Comparison of ENCODE assay signal across 1 cellular context in the genomic region with DNA sequence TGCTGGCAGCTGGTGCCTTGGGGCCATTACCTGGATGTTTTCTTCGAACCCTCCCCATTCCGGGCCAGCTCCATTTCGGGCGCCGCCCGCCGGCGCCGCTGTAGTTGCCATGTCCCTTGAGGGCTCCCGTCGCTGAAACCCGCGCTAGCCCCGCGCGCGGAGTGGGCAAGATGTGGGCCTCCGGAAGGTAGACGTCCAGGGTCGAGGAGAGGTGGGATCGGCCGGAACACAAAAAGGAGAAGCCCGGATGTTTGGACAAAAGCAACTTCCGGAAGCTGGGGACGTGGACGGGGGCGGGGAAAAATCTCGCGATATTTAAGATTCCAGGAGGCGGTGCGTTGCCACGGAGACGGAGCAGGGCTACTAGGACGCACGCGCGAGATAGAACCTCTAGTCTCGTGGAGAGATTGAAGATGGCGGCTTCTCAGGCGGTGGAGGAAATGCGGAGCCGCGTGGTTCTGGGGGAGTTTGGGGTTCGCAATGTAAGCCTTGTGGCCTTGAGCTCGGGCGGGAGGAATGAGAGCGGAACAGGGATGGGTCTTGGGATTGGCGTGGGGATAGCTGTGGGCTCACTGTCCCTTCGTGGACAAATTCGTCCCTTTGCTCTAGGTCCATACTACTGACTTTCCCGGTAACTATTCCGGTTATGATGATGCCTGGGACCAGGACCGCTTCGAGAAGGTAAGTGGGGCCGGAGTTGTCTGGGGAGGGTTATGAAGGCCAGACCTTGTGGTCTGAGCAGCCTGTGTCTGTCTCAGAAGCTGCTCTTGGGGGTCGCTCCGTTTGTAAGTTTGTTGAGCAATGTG.
A peak's percentile ranks its signal among the peaks of the same experiment; 100 is the strongest.
TF ChIP-seq lines count a peak whose summit lies in the region.

A gene with protein sequence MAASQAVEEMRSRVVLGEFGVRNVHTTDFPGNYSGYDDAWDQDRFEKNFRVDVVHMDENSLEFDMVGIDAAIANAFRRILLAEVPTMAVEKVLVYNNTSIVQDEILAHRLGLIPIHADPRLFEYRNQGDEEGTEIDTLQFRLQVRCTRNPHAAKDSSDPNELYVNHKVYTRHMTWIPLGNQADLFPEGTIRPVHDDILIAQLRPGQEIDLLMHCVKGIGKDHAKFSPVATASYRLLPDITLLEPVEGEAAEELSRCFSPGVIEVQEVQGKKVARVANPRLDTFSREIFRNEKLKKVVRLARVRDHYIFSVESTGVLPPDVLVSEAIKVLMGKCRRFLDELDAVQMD (plus strand): TSS at position 393 of the 806 bp plus-strand sequence. CDS start 21 bp downstream, at position 414.
A gene (minus strand): TSS at position 230 of the 806 bp plus-strand sequence. CDS start 119 bp downstream, at position 111.

TF ChIP-seq in HepG2, 621 proteins besides CTCF, POLR2A, EP300 and RAD21 (continued from another document and continues in another):
- TF ChIP-seq, protein P1, sequence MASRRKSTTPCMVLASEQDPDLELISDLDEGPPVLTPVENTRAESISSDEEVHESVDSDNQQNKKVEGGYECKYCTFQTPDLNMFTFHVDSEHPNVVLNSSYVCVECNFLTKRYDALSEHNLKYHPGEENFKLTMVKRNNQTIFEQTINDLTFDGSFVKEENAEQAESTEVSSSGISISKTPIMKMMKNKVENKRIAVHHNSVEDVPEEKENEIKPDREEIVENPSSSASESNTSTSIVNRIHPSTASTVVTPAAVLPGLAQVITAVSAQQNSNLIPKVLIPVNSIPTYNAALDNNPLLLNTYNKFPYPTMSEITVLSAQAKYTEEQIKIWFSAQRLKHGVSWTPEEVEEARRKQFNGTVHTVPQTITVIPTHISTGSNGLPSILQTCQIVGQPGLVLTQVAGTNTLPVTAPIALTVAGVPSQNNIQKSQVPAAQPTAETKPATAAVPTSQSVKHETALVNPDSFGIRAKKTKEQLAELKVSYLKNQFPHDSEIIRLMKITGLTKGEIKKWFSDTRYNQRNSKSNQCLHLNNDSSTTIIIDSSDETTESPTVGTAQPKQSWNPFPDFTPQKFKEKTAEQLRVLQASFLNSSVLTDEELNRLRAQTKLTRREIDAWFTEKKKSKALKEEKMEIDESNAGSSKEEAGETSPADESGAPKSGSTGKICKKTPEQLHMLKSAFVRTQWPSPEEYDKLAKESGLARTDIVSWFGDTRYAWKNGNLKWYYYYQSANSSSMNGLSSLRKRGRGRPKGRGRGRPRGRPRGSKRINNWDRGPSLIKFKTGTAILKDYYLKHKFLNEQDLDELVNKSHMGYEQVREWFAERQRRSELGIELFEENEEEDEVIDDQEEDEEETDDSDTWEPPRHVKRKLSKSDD (CRISPR knock-in tag; IDR thresholded peaks at IDR 0.05; ENCODE audit: low read depth): 0 out of 2 replicates have a peak, but pooled peaks have one; percentile 58
- TF ChIP-seq ZNF605 (CRISPR knock-in tag; IDR thresholded peaks at IDR 0.05): peak; percentile 97
- TF ChIP-seq, protein P2, sequence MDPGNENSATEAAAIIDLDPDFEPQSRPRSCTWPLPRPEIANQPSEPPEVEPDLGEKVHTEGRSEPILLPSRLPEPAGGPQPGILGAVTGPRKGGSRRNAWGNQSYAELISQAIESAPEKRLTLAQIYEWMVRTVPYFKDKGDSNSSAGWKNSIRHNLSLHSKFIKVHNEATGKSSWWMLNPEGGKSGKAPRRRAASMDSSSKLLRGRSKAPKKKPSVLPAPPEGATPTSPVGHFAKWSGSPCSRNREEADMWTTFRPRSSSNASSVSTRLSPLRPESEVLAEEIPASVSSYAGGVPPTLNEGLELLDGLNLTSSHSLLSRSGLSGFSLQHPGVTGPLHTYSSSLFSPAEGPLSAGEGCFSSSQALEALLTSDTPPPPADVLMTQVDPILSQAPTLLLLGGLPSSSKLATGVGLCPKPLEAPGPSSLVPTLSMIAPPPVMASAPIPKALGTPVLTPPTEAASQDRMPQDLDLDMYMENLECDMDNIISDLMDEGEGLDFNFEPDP (CRISPR knock-in tag; conservative IDR thresholded peaks at IDR 0.05): no peak
- TF ChIP-seq GABPA (IDR thresholded peaks at IDR 0.05; ENCODE audit: low read depth, low read length): no peak
- TF ChIP-seq GABPA (CRISPR knock-in tag; IDR thresholded peaks at IDR 0.05; ENCODE audit: low read depth): peak; percentile 99
- 0 out of 2 replicates have a peak, but pooled peaks have one; percentile 73 for TF ChIP-seq ZSCAN22 (CRISPR knock-in tag; IDR thresholded peaks at IDR 0.05)
- peak; percentile 96 for TF ChIP-seq RBM22 (optimal IDR thresholded peaks at IDR 0.05; ENCODE audit: low read length)
- TF ChIP-seq, protein P3, sequence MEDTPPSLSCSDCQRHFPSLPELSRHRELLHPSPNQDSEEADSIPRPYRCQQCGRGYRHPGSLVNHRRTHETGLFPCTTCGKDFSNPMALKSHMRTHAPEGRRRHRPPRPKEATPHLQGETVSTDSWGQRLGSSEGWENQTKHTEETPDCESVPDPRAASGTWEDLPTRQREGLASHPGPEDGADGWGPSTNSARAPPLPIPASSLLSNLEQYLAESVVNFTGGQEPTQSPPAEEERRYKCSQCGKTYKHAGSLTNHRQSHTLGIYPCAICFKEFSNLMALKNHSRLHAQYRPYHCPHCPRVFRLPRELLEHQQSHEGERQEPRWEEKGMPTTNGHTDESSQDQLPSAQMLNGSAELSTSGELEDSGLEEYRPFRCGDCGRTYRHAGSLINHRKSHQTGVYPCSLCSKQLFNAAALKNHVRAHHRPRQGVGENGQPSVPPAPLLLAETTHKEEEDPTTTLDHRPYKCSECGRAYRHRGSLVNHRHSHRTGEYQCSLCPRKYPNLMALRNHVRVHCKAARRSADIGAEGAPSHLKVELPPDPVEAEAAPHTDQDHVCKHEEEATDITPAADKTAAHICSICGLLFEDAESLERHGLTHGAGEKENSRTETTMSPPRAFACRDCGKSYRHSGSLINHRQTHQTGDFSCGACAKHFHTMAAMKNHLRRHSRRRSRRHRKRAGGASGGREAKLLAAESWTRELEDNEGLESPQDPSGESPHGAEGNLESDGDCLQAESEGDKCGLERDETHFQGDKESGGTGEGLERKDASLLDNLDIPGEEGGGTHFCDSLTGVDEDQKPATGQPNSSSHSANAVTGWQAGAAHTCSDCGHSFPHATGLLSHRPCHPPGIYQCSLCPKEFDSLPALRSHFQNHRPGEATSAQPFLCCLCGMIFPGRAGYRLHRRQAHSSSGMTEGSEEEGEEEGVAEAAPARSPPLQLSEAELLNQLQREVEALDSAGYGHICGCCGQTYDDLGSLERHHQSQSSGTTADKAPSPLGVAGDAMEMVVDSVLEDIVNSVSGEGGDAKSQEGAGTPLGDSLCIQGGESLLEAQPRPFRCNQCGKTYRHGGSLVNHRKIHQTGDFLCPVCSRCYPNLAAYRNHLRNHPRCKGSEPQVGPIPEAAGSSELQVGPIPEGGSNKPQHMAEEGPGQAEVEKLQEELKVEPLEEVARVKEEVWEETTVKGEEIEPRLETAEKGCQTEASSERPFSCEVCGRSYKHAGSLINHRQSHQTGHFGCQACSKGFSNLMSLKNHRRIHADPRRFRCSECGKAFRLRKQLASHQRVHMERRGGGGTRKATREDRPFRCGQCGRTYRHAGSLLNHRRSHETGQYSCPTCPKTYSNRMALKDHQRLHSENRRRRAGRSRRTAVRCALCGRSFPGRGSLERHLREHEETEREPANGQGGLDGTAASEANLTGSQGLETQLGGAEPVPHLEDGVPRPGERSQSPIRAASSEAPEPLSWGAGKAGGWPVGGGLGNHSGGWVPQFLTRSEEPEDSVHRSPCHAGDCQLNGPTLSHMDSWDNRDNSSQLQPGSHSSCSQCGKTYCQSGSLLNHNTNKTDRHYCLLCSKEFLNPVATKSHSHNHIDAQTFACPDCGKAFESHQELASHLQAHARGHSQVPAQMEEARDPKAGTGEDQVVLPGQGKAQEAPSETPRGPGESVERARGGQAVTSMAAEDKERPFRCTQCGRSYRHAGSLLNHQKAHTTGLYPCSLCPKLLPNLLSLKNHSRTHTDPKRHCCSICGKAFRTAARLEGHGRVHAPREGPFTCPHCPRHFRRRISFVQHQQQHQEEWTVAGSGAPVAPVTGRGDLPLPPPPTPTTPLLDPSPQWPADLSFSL (CRISPR knock-in tag; IDR thresholded peaks at IDR 0.05): no peak
- TF ChIP-seq FOXK1 (CRISPR knock-in tag; IDR thresholded peaks at IDR 0.05; ENCODE audit: borderline replicate concordance, low read depth): peak; percentile 81; the same call in 1 of the 2 replicates
- peak; percentile 64; the same call in 1 of the 2 replicates for TF ChIP-seq ZNF569 (CRISPR knock-in tag; IDR thresholded peaks at IDR 0.05; ENCODE audit: borderline replicate concordance)
- peak; percentile 98 for TF ChIP-seq KAT8 (CRISPR knock-in tag; IDR thresholded peaks at IDR 0.05)
- TF ChIP-seq ZNF558 (CRISPR knock-in tag; IDR thresholded peaks at IDR 0.05; ENCODE audit: borderline replicate concordance): no peak
- TF ChIP-seq, protein P4, sequence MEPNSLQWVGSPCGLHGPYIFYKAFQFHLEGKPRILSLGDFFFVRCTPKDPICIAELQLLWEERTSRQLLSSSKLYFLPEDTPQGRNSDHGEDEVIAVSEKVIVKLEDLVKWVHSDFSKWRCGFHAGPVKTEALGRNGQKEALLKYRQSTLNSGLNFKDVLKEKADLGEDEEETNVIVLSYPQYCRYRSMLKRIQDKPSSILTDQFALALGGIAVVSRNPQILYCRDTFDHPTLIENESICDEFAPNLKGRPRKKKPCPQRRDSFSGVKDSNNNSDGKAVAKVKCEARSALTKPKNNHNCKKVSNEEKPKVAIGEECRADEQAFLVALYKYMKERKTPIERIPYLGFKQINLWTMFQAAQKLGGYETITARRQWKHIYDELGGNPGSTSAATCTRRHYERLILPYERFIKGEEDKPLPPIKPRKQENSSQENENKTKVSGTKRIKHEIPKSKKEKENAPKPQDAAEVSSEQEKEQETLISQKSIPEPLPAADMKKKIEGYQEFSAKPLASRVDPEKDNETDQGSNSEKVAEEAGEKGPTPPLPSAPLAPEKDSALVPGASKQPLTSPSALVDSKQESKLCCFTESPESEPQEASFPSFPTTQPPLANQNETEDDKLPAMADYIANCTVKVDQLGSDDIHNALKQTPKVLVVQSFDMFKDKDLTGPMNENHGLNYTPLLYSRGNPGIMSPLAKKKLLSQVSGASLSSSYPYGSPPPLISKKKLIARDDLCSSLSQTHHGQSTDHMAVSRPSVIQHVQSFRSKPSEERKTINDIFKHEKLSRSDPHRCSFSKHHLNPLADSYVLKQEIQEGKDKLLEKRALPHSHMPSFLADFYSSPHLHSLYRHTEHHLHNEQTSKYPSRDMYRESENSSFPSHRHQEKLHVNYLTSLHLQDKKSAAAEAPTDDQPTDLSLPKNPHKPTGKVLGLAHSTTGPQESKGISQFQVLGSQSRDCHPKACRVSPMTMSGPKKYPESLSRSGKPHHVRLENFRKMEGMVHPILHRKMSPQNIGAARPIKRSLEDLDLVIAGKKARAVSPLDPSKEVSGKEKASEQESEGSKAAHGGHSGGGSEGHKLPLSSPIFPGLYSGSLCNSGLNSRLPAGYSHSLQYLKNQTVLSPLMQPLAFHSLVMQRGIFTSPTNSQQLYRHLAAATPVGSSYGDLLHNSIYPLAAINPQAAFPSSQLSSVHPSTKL (CRISPR knock-in tag; IDR thresholded peaks at IDR 0.05): peak; percentile 57; the same call in 1 of the 2 replicates
- TF ChIP-seq KMT2B (CRISPR knock-in tag; IDR thresholded peaks at IDR 0.05): peak; percentile 87
- peak; percentile 85; the same call in 1 of the 2 replicates for TF ChIP-seq ZNF430 (CRISPR knock-in tag; IDR thresholded peaks at IDR 0.05)
- TF ChIP-seq FOXP1 (IDR thresholded peaks at IDR 0.05): 0 out of 2 replicates have a peak, but pooled peaks have one; percentile 4
- peak; percentile 37 for TF ChIP-seq FOXP1 (CRISPR knock-in tag; IDR thresholded peaks at IDR 0.05)
- peak; percentile 95 for TF ChIP-seq THAP11 (CRISPR knock-in tag; IDR thresholded peaks at IDR 0.05)
- peak; percentile 23; the same call in 1 of the 2 replicates for TF ChIP-seq KDM6A (CRISPR knock-in tag; IDR thresholded peaks at IDR 0.05; ENCODE audit: low read depth)
- TF ChIP-seq SNRNP70 (IDR thresholded peaks at IDR 0.05; ENCODE audit: low read depth, low read length): no peak
- TF ChIP-seq ZNF720 (CRISPR knock-in tag; IDR thresholded peaks at IDR 0.05): no peak
- 0 out of 2 replicates have a peak, but pooled peaks have one; percentile 70 for TF ChIP-seq ZNF709 (CRISPR knock-in tag; IDR thresholded peaks at IDR 0.05)
- peak; percentile 68; the same call in 1 of the 2 replicates for TF ChIP-seq ATF7-NPFF (CRISPR knock-in tag; IDR thresholded peaks at IDR 0.05; ENCODE audit: low read depth)
- TF ChIP-seq ZNF350 (CRISPR knock-in tag; IDR thresholded peaks at IDR 0.05; ENCODE audit: borderline replicate concordance, low read depth): peak; percentile 96
- TF ChIP-seq, protein P5, sequence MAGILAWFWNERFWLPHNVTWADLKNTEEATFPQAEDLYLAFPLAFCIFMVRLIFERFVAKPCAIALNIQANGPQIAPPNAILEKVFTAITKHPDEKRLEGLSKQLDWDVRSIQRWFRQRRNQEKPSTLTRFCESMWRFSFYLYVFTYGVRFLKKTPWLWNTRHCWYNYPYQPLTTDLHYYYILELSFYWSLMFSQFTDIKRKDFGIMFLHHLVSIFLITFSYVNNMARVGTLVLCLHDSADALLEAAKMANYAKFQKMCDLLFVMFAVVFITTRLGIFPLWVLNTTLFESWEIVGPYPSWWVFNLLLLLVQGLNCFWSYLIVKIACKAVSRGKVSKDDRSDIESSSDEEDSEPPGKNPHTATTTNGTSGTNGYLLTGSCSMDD (CRISPR knock-in tag; IDR thresholded peaks at IDR 0.05): no peak
- TF ChIP-seq ZNF878 (CRISPR knock-in tag; IDR thresholded peaks at IDR 0.05): 0 out of 2 replicates have a peak, but pooled peaks have one; percentile 81
- TF ChIP-seq ZNF30 (CRISPR knock-in tag; IDR thresholded peaks at IDR 0.05): no peak
- TF ChIP-seq, protein P6, sequence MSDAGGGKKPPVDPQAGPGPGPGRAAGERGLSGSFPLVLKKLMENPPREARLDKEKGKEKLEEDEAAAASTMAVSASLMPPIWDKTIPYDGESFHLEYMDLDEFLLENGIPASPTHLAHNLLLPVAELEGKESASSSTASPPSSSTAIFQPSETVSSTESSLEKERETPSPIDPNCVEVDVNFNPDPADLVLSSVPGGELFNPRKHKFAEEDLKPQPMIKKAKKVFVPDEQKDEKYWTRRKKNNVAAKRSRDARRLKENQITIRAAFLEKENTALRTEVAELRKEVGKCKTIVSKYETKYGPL (CRISPR knock-in tag; IDR thresholded peaks at IDR 0.05): 0 out of 2 replicates have a peak, but pooled peaks have one; percentile 55
- TF ChIP-seq ZKSCAN5 (CRISPR knock-in tag; IDR thresholded peaks at IDR 0.05): no peak
- TF ChIP-seq, protein P7, sequence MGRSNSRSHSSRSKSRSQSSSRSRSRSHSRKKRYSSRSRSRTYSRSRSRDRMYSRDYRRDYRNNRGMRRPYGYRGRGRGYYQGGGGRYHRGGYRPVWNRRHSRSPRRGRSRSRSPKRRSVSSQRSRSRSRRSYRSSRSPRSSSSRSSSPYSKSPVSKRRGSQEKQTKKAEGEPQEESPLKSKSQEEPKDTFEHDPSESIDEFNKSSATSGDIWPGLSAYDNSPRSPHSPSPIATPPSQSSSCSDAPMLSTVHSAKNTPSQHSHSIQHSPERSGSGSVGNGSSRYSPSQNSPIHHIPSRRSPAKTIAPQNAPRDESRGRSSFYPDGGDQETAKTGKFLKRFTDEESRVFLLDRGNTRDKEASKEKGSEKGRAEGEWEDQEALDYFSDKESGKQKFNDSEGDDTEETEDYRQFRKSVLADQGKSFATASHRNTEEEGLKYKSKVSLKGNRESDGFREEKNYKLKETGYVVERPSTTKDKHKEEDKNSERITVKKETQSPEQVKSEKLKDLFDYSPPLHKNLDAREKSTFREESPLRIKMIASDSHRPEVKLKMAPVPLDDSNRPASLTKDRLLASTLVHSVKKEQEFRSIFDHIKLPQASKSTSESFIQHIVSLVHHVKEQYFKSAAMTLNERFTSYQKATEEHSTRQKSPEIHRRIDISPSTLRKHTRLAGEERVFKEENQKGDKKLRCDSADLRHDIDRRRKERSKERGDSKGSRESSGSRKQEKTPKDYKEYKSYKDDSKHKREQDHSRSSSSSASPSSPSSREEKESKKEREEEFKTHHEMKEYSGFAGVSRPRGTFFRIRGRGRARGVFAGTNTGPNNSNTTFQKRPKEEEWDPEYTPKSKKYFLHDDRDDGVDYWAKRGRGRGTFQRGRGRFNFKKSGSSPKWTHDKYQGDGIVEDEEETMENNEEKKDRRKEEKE (IDR thresholded peaks at IDR 0.05): no peak
- peak; percentile 78 for TF ChIP-seq ZNF768 (CRISPR knock-in tag; IDR thresholded peaks at IDR 0.05)
- no peak for TF ChIP-seq GLI4 (CRISPR knock-in tag; IDR thresholded peaks at IDR 0.05; ENCODE audit: borderline replicate concordance)
- peak; percentile 32; the same call in 1 of the 2 replicates for TF ChIP-seq MIXL1 (CRISPR knock-in tag; IDR thresholded peaks at IDR 0.05)
